Comparison of ENCODE assay signal across 1 cellular context in genomic region chr3:183287301-183287971, GRCh38.
TF ChIP-seq lines count a peak whose summit lies in the region.

No MANE protein-coding gene starts in this region.

TF ChIP-seq in K562, 482 proteins besides CTCF, POLR2A, EP300 and RAD21 (continued from another document and continues in another):
- no peak for TF ChIP-seq CTCFL (IDR thresholded peaks at IDR 0.05; ENCODE audit: borderline replicate concordance, insufficient read depth, low read depth, low read length, poor library complexity, severe bottlenecking)
- no peak for TF ChIP-seq U2AF1 (optimal IDR thresholded peaks at IDR 0.05; ENCODE audit: low read depth, low read length)
- no peak for TF ChIP-seq HOMEZ (CRISPR knock-in tag; IDR thresholded peaks at IDR 0.05)
- no peak for TF ChIP-seq HNRNPK (IDR thresholded peaks at IDR 0.05; ENCODE audit: low read depth, low read length, poor library complexity, severe bottlenecking)
- no peak for TF ChIP-seq HSF4 (CRISPR knock-in tag; IDR thresholded peaks at IDR 0.05; ENCODE audit: borderline replicate concordance)
- TF ChIP-seq ATF7 (IDR thresholded peaks at IDR 0.05) = peak; percentile 89
- TF ChIP-seq BRCA1 (IDR thresholded peaks at IDR 0.05) = no peak
- TF ChIP-seq BRCA1 (CRISPR knock-in tag; IDR thresholded peaks at IDR 0.05) = no peak
- no peak for TF ChIP-seq ERF (CRISPR knock-in tag; IDR thresholded peaks at IDR 0.05)
- no peak for TF ChIP-seq ZNF561 (CRISPR knock-in tag; conservative IDR thresholded peaks at IDR 0.05)
- TF ChIP-seq KLF6 (CRISPR knock-in tag; IDR thresholded peaks at IDR 0.05; ENCODE audit: borderline replicate concordance) = peak; percentile 37; the same call in 1 of the 2 replicates
- TF ChIP-seq ZNF277 (CRISPR knock-in tag; IDR thresholded peaks at IDR 0.05; ENCODE audit: borderline replicate concordance) = no peak
- no peak for TF ChIP-seq SMARCB1 (IDR thresholded peaks at IDR 0.05; ENCODE audit: insufficient read length, low read depth)
- TF ChIP-seq ZZZ3 (IDR thresholded peaks at IDR 0.05) = no peak
- no peak for TF ChIP-seq TCF3 (CRISPR knock-in tag; IDR thresholded peaks at IDR 0.05)
- no peak for TF ChIP-seq ZNF699 (CRISPR knock-in tag; IDR thresholded peaks at IDR 0.05; ENCODE audit: insufficient replicate concordance)
- 0 out of 2 replicates have a peak, but pooled peaks have one; percentile 19 for TF ChIP-seq VEZF1 (CRISPR knock-in tag; IDR thresholded peaks at IDR 0.05)
- TF ChIP-seq TBP (optimal IDR thresholded peaks at IDR 0.05; ENCODE audit: low read depth, low read length) = peak; percentile 60
- TF ChIP-seq TARDBP (IDR thresholded peaks at IDR 0.05) = no peak
- TF ChIP-seq CHD4 (IDR thresholded peaks at IDR 0.05; ENCODE audit: insufficient read depth, insufficient replicate concordance, low read depth, low read length, poor library complexity, severe bottlenecking) = no peak
- TF ChIP-seq TSC22D4 (tag; IDR thresholded peaks at IDR 0.05) = no peak
- peak; percentile 87 for TF ChIP-seq SMAD4 (CRISPR knock-in tag; conservative IDR thresholded peaks at IDR 0.05)
- no peak for TF ChIP-seq HNRNPUL1 (IDR thresholded peaks at IDR 0.05; ENCODE audit: low read length)
- no peak for TF ChIP-seq NONO (IDR thresholded peaks at IDR 0.05; ENCODE audit: low read depth in 2 of 2, low read length in 1 of 2)
- TF ChIP-seq NCOA4 (IDR thresholded peaks at IDR 0.05; ENCODE audit: partially characterized antibody) = no peak
- TF ChIP-seq ZBTB17 (CRISPR knock-in tag; IDR thresholded peaks at IDR 0.05) = no peak
- peak; percentile 88 for TF ChIP-seq CEBPG (CRISPR knock-in tag; IDR thresholded peaks at IDR 0.05)
- TF ChIP-seq CEBPG (tag; conservative IDR thresholded peaks at IDR 0.05 in 1 of 2, IDR thresholded peaks at IDR 0.05 in 1 of 2) = peak; percentile 99
- no peak for TF ChIP-seq SRSF1 (IDR thresholded peaks at IDR 0.05; ENCODE audit: low read depth, low read length)
- TF ChIP-seq DACH1 (IDR thresholded peaks at IDR 0.05; ENCODE audit: partially characterized antibody) = no peak
- no peak for TF ChIP-seq SETDB1 (IDR thresholded peaks at IDR 0.05; ENCODE audit: low read length)
- TF ChIP-seq HMGXB4 (CRISPR knock-in tag; IDR thresholded peaks at IDR 0.05) = no peak
- TF ChIP-seq ZNF140 (CRISPR knock-in tag; IDR thresholded peaks at IDR 0.05) = no peak
- TF ChIP-seq ZNF445 (CRISPR knock-in tag; IDR thresholded peaks at IDR 0.05; ENCODE audit: low read depth) = no peak
- peak; percentile 38 for TF ChIP-seq CREM (IDR thresholded peaks at IDR 0.05; ENCODE audit: low read depth)
- peak; percentile 41; the same call in 1 of the 2 replicates for TF ChIP-seq GABPA (tag; conservative IDR thresholded peaks at IDR 0.05; ENCODE audit: low read depth)
- TF ChIP-seq SNRNP70 (optimal IDR thresholded peaks at IDR 0.05; ENCODE audit: low read depth, low read length) = no peak
- no peak for TF ChIP-seq FOXP4 (CRISPR knock-in tag; IDR thresholded peaks at IDR 0.05; ENCODE audit: borderline replicate concordance)
- TF ChIP-seq MLX (CRISPR knock-in tag; conservative IDR thresholded peaks at IDR 0.05) = no peak
- TF ChIP-seq ZNF668 (CRISPR knock-in tag; IDR thresholded peaks at IDR 0.05) = peak; percentile 74
- TF ChIP-seq RUNX1 (IDR thresholded peaks at IDR 0.05; ENCODE audit: low read depth) = no peak
- TF ChIP-seq POLR3A (IDR thresholded peaks at IDR 0.05; ENCODE audit: borderline replicate concordance, extremely low read depth, insufficient read depth, insufficient read length) = no peak
- peak; percentile 88 for TF ChIP-seq RAD51 (IDR thresholded peaks at IDR 0.05; ENCODE audit: borderline replicate concordance, low read depth)
- TF ChIP-seq FIP1L1 (IDR thresholded peaks at IDR 0.05; ENCODE audit: low read depth, low read length, poor library complexity, severe bottlenecking) = no peak
- no peak for TF ChIP-seq SNIP1 (IDR thresholded peaks at IDR 0.05; ENCODE audit: low read depth)
- no peak for TF ChIP-seq YBX1 (IDR thresholded peaks at IDR 0.05)
- no peak for TF ChIP-seq EGR1 (conservative IDR thresholded peaks at IDR 0.05)
- no peak for TF ChIP-seq REST (CRISPR knock-in tag; IDR thresholded peaks at IDR 0.05; ENCODE audit: low read depth)
- no peak for TF ChIP-seq XRCC3 (IDR thresholded peaks at IDR 0.05)
- TF ChIP-seq IFI16 (CRISPR knock-in tag; IDR thresholded peaks at IDR 0.05) = peak; percentile 71; the same call in 1 of the 2 replicates
- no peak for TF ChIP-seq ZNF740 (CRISPR knock-in tag; IDR thresholded peaks at IDR 0.05)
- peak in 1 of 2 experiments; percentile 41; a peak in 1 of 4 replicates for TF ChIP-seq ZNF740 (tag; IDR thresholded peaks at IDR 0.05)
